28 cellular contexts compared by ENCODE assay signal in the genomic region with DNA sequence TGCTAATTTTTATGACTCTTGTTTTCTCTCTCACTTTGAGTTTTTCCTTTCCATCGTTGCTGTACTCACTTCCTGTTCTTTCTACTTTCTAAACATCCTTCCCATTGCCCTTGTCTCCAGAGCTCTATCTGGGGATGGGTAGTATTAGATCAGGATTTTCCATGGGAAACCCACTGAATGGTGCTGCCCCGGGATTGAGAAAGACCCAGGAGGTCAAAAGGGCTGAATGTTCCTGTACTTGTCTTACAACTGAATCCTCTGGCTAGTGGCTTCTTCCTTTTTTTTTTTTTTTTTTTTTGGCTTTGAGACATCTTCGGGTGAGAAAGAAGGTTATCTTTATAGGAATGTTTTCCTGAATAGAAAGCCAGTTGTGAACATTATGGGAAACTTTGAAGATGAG.
DNase-seq lines count a peak whose midpoint lies in the region; ATAC-seq and TF ChIP-seq lines count a peak whose summit lies in the region.
"Had no signal": no experiment of that assay in that cellular context is flagged by ENCODE, and none has a peak within 500 bp of the region (broad histone marks: within the 10 kb centered on the region; RNA-seq: fewer than 3 reads in every experiment).

No MANE protein-coding gene starts in this region.

- no peak overlapping the region for H3K9ac ChIP-seq in mammary epithelial cell (ENCODE audit: insufficient read depth, low read length)

- dilution Hi-C loops in mammary epithelial cell (cut with HindIII; ENCODE audit: low sequenced_read_pairs), result no loop called here

- H3K4me3 Mint-ChIP-seq in MCF 10A (ENCODE audit: unreplicated experiment) (no peak overlapping the region), mesothelial cell of epicardium (no peak overlapping the region)
- H3K4me3 Mint-ChIP-seq in activated naive CD8-positive, alpha-beta T cell treated with anti-CD3 and anti-CD28 coated beads for 36 hours, result no peak overlapping the region
- H3K4me3 Mint-ChIP-seq: natural killer cell; T-helper 1 cell treated with Interleukin-12 subunit alpha and Interleukin-12 subunit beta and Interleukin-4 antibody, amounts not matched to agents 30 μg/mL and 1 μg/mL, for 36 hours had no signal

- H4K20me1 ChIP-seq in mammary epithelial cell (ENCODE audit: insufficient read depth, low read length), result no peaks in the 10 kb centered on the region

- no peak overlapping the region for H3K4me2 ChIP-seq in mammary epithelial cell (ENCODE audit: insufficient read depth, low read depth, low read length)

- BruUV-seq in mammary epithelial cell (replicated peaks; lab: Mats Ljungman, UMichigan) (no TSS peak), MCF 10A (replicated peaks; lab: Mats Ljungman, UMichigan) (no TSS peak)

- DNase-seq in mammary epithelial cell (no peak), MCF 10A (ENCODE audit: unreplicated experiment) (no peak), SJSA1 (ENCODE audit: low read depth in 1 of 2, low spot score in 2 of 2) (no peak), thoracic aorta (ENCODE audit: low spot score) (no peak), mesothelial cell of epicardium (ENCODE audit: low spot score in 2 of 2, unreplicated experiment in 2 of 2) (no peak)
- DNase-seq in activated naive CD8-positive, alpha-beta T cell treated with anti-CD3 and anti-CD28 coated beads for 36 hours, result no peak
- no peak for DNase-seq in activated CD4-positive, CD25-positive, alpha-beta regulatory T cell treated with anti-CD3 and anti-CD28 coated beads, Interleukin-2, amount 50 U/mL, for 72 hours
- DNase-seq: activated CD4-positive, alpha-beta T cell treated with anti-CD3 and anti-CD28 coated beads, Interleukin-2, amount 50 U/mL, for 48 hours; activated naive CD4-positive, alpha-beta T cell; activated T-cell treated with anti-CD3 and anti-CD28 coated beads, Interleukin-2, amount 50 U/mL, for 48 hours; amygdala; GDM1; glutamatergic neuron; natural killer cell; NCI-H1092; NCI-H1694 treated with DMSO at 0.1 percent for 48 hours; NCI-H2171; NCI-H510A; ovary; RPMI8226; stimulated activated naive CD4-positive, alpha-beta T cell treated with Interleukin-2 at 50 U/mL for 16 hours had no signal

- no peaks in the 10 kb centered on the region for H3K27me3 ChIP-seq in mammary epithelial cell (ENCODE audit: insufficient read depth, low read length)
- H3K27me3 ChIP-seq in SJSA1 (replicated peaks), result no peaks in the 10 kb centered on the region
- H3K27me3 ChIP-seq in gastroesophageal sphincter, result no peaks in the 10 kb centered on the region
- no peaks in the 10 kb centered on the region for H3K27me3 ChIP-seq in thoracic aorta (replicated peaks; ENCODE audit: insufficient read depth)
- H3K27me3 ChIP-seq: ovary, suprapubic skin had no signal

- H3K36me3 Mint-ChIP-seq in MCF 10A (ENCODE audit: insufficient read depth, unreplicated experiment) (no peaks in the 10 kb centered on the region), mesothelial cell of epicardium (no peaks in the 10 kb centered on the region)
- H3K36me3 Mint-ChIP-seq in activated naive CD8-positive, alpha-beta T cell treated with anti-CD3 and anti-CD28 coated beads for 36 hours, result no peaks in the 10 kb centered on the region
- H3K36me3 Mint-ChIP-seq: natural killer cell had no signal

- TF ChIP-seq CTCF in mammary epithelial cell (conservative IDR thresholded peaks at IDR 0.05 in 1 of 2, IDR thresholded peaks at IDR 0.05 in 1 of 2; ENCODE audit: extremely low read depth in 1 of 2, insufficient read depth in 1 of 2, low read depth in 1 of 2, low read length in 2 of 2) (no peak), MCF 10A (IDR thresholded peaks at IDR 0.05; ENCODE audit: unreplicated experiment) (no peak), gastroesophageal sphincter (IDR thresholded peaks at IDR 0.05) (no peak), thoracic aorta (IDR thresholded peaks at IDR 0.05) (no peak), mesothelial cell of epicardium (IDR thresholded peaks at IDR 0.05; ENCODE audit: unreplicated experiment) (no peak)

- ATAC-seq in gastroesophageal sphincter, result no peak
- ATAC-seq in thoracic aorta (ENCODE audit: insufficient number of reproducible peaks, low FRiP score, low read depth), result no peak
- ATAC-seq: left lobe of liver, natural killer cell had no signal

- no peaks in the 10 kb centered on the region for H3K9me3 ChIP-seq in mammary epithelial cell (replicated peaks; ENCODE audit: insufficient read depth, low read length)
- no peaks in the 10 kb centered on the region for H3K9me3 ChIP-seq in SJSA1 (replicated peaks)
- H3K9me3 ChIP-seq in gastroesophageal sphincter, result no peaks in the 10 kb centered on the region
- H3K9me3 ChIP-seq in thoracic aorta, result no peaks in the 10 kb centered on the region
- H3K9me3 ChIP-seq: ovary, suprapubic skin had no signal

- WGBS in mammary epithelial cell (ENCODE audit: low coverage, missing lambda C conversion rate), result 13% methylated on average over 3 of the region's 3 CpGs
- WGBS in gastroesophageal sphincter (ENCODE audit: low coverage in 1 of 2), 2 donors, result 38 to 72% methylated on average over 3 of the region's 3 CpGs

- peak overlapping the region; percentile 54 for H2AFZ ChIP-seq in mammary epithelial cell (ENCODE audit: low read depth, low read length)

- H3K79me2 ChIP-seq in mammary epithelial cell (ENCODE audit: insufficient read depth, low read length), result no peaks in the 10 kb centered on the region

- H3K4me3 ChIP-seq in mammary epithelial cell (replicated peaks in 1 of 3; ENCODE audit: insufficient read depth in 1 of 3, low read depth in 2 of 3, low read length in 3 of 3) (no peak overlapping the region), SJSA1 (no peak overlapping the region), gastroesophageal sphincter (no peak overlapping the region), thoracic aorta (no peak overlapping the region)
- H3K4me3 ChIP-seq: ovary, SK-N-MC, skin epidermis, suprapubic skin had no signal

- no peak overlapping the region for H3K27ac Mint-ChIP-seq in MCF 10A (ENCODE audit: low read depth, unreplicated experiment)
- no peak overlapping the region for H3K27ac Mint-ChIP-seq in mesothelial cell of epicardium
- H3K27ac Mint-ChIP-seq in activated naive CD8-positive, alpha-beta T cell treated with anti-CD3 and anti-CD28 coated beads for 36 hours, result no peak overlapping the region
- H3K27ac Mint-ChIP-seq: natural killer cell; T-helper 1 cell treated with Interleukin-12 subunit alpha and Interleukin-12 subunit beta and Interleukin-4 antibody, amounts not matched to agents 30 μg/mL and 1 μg/mL, for 36 hours had no signal

- H3K4me1 Mint-ChIP-seq in MCF 10A (ENCODE audit: insufficient read depth, unreplicated experiment) (peaks cover 8% of the 10 kb centered on the region), mesothelial cell of epicardium (peaks cover 28% of the 10 kb centered on the region)
- no peaks in the 10 kb centered on the region for H3K4me1 Mint-ChIP-seq in activated naive CD8-positive, alpha-beta T cell treated with anti-CD3 and anti-CD28 coated beads for 36 hours
- H3K4me1 Mint-ChIP-seq: natural killer cell had no signal

- CTCF ChIA-PET in mammary epithelial cell (lab: Charles Lee; ENCODE audit: low non-redundant PET), result no interaction called here
- CTCF ChIA-PET in MCF 10A (lab: Yijun Ruan, JAX), result interaction anchor here (0.7 kb wide), 1 partner anchor 37 kb away, joined by 4 read pairs; no protein-coding TSS in a partner anchor

- no peak for TF ChIP-seq POLR2A in gastroesophageal sphincter (IDR thresholded peaks at IDR 0.05)

- H3K36me3 ChIP-seq in mammary epithelial cell (ENCODE audit: insufficient read depth, low read length) (no peaks in the 10 kb centered on the region), SJSA1 (no peaks in the 10 kb centered on the region), gastroesophageal sphincter (no peaks in the 10 kb centered on the region), thoracic aorta (no peaks in the 10 kb centered on the region)
- H3K36me3 ChIP-seq: ovary, suprapubic skin had no signal

- in situ Hi-C loops in mammary epithelial cell (cut with MboI; ENCODE audit: low sequenced_read_pairs in 2 of 2), result no loop called here

- intact Hi-C loops in mammary epithelial cell (cut with micrococcal nuclease), result no loop called here
- intact Hi-C loops in MCF 10A (cut with micrococcal nuclease), result no loop called here

- H3K27ac ChIP-seq in mammary epithelial cell (ENCODE audit: insufficient read depth, low read depth, low read length) (no peak overlapping the region), SJSA1 (peak overlapping the region; percentile 49), gastroesophageal sphincter (peak overlapping the region; percentile 83 to 85 (median 84)), thoracic aorta (peak overlapping the region; percentile 85 to 93)
- H3K27ac ChIP-seq: C4-2B, ovary, SK-N-MC, suprapubic skin had no signal

- H3K9me3 Mint-ChIP-seq in MCF 10A (ENCODE audit: unreplicated experiment) (no peaks in the 10 kb centered on the region), mesothelial cell of epicardium (no peaks in the 10 kb centered on the region)
- no peaks in the 10 kb centered on the region for H3K9me3 Mint-ChIP-seq in activated naive CD8-positive, alpha-beta T cell treated with anti-CD3 and anti-CD28 coated beads for 36 hours
- H3K9me3 Mint-ChIP-seq: natural killer cell; T-helper 1 cell treated with Interleukin-12 subunit alpha and Interleukin-12 subunit beta and Interleukin-4 antibody, amounts not matched to agents 30 μg/mL and 1 μg/mL, for 36 hours had no signal

- H3K27me3 Mint-ChIP-seq in MCF 10A (ENCODE audit: insufficient read depth, unreplicated experiment), result no peaks in the 10 kb centered on the region
- no peaks in the 10 kb centered on the region for H3K27me3 Mint-ChIP-seq in mesothelial cell of epicardium (ENCODE audit: low read depth)
- H3K27me3 Mint-ChIP-seq in activated naive CD8-positive, alpha-beta T cell treated with anti-CD3 and anti-CD28 coated beads for 36 hours, result peaks cover 9% of the 10 kb centered on the region

- H3K4me1 ChIP-seq in mammary epithelial cell (ENCODE audit: insufficient read depth, low read length) (peaks cover 11% of the 10 kb centered on the region), SJSA1 (replicated peaks) (peaks cover 58% of the 10 kb centered on the region), gastroesophageal sphincter (peaks cover 23 to 92% (median 31%) of the 10 kb centered on the region in 3 donors), thoracic aorta (ENCODE audit: control insufficient read depth in 1 of 2, low read depth in 2 of 2) (peaks cover 41 to 60% of the 10 kb centered on the region in 2 donors)

- POLR2A ChIA-PET in MCF 10A (lab: Yijun Ruan, JAX), result no interaction called here

- no peak for TF ChIP-seq EP300 in gastroesophageal sphincter (IDR thresholded peaks at IDR 0.05)
